9 cellular contexts compared by ENCODE assay signal in the genomic region with DNA sequence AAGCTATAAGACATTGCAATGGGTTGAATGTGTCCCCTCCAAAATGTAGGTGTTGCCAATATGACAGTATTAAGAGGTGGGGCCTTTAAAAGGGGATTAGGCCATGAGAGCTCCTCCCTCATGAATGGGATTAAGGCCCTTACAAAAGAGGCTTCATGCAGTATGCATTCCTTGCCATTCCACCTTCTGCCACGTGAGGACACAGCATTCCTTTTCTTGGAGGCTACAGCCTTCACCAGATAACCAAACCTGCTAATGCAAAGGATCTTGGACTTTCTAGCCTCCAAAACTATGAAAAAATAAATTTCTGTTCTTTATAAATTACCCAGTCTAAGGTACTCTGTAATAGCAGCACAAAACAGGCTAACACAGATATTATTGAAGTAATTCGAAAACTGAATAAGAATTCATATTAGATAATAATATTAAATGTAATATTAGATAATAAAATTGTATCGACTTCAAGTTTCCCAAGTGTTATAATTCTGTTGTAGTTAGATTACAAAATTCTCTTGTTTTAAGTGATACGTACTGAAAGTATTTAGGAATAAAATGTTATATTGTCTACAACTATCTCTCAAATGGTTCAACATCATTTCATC. TPM values are rescaled to one million over a fixed set of nuclear protein-coding genes. Genes with fewer than 3 reads are reported as not detected.
DNase-seq lines count a peak whose midpoint lies in the region; ATAC-seq and TF ChIP-seq lines count a peak whose summit lies in the region.
"Had no signal": no experiment of that assay in that cellular context is flagged by ENCODE, and none has a peak within 500 bp of the region (broad histone marks: within the 10 kb centered on the region; RNA-seq: fewer than 3 reads in every experiment).

No MANE protein-coding gene starts in this region.

- H3K18ac ChIP-seq in H9 (ENCODE audit: insufficient read length, low read depth, low read length): no peak overlapping the region

- H3K27ac ChIP-seq in 22Rv1: peak overlapping the region; percentile 20; the same call in 1 of the 2 replicates
- H3K27ac ChIP-seq in H9 (ENCODE audit: insufficient read length, low read depth, low read length): no peak overlapping the region

- no peak overlapping the region for H3K14ac ChIP-seq in H9 (ENCODE audit: insufficient read depth, low read length)

- H3K4me2 ChIP-seq in H9 (ENCODE audit: insufficient read depth, insufficient read length, low read length): no peak overlapping the region

- H3K27me3 ChIP-seq in H9 (ENCODE audit: insufficient read depth, low read length): no peaks in the 10 kb centered on the region

- H3K4ac ChIP-seq in H9 (ENCODE audit: low read depth, low read length): no peak overlapping the region

- no peaks in the 10 kb centered on the region for H3K9me3 Mint-ChIP-seq in H9

- H4K8ac ChIP-seq in H9 (replicated peaks; ENCODE audit: insufficient read length, low read depth, low read length): no peak overlapping the region

- no peak overlapping the region for H3K27ac Mint-ChIP-seq in H9

- no peak overlapping the region for H3K9ac ChIP-seq in H9 (ENCODE audit: extremely low read depth, insufficient read length, low read length)

- no peaks in the 10 kb centered on the region for H4K20me1 ChIP-seq in H9 (ENCODE audit: control insufficient read depth, insufficient read depth, insufficient read length)

- no peak overlapping the region for H3T11ph ChIP-seq in H9 (ENCODE audit: low read length)

- no peaks in the 10 kb centered on the region for H3K27me3 Mint-ChIP-seq in H9 (ENCODE audit: low read depth)

- no peak overlapping the region for H2BK12ac ChIP-seq in H9 (ENCODE audit: insufficient read length, low read depth, low read length)

- H2AFZ ChIP-seq in H9 (ENCODE audit: low read length): no peak overlapping the region

- H2BK20ac ChIP-seq in H9 (ENCODE audit: low read depth, low read length, poor library complexity, severe bottlenecking): no peak overlapping the region

- peaks cover 9 to 10% of the 10 kb centered on the region in 2 experiments for H3K4me1 Mint-ChIP-seq in H9

- no peak for ATAC-seq in GM18517 (IDR thresholded peaks at IDR 0.05; ENCODE audit: unreplicated experiment)
- no peak for ATAC-seq in HG03521 (IDR thresholded peaks at IDR 0.05; ENCODE audit: unreplicated experiment)

- TF ChIP-seq CTCF in 22Rv1 (IDR thresholded peaks at IDR 0.05) (peak; percentile 77), H9 (conservative IDR thresholded peaks at IDR 0.05) (peak; percentile 73), foreskin fibroblast (IDR thresholded peaks at IDR 0.05; ENCODE audit: low read depth, low read length) (peak; percentile 63)

- H3K4me3 Mint-ChIP-seq in H9: no peak overlapping the region

- H2BK15ac ChIP-seq in H9 (ENCODE audit: low read depth, low read length): no peak overlapping the region

- H4K91ac ChIP-seq in H9 (ENCODE audit: insufficient read length, low read depth, low read length): no peak overlapping the region

- DNase-seq in H9: peak; percentile 76
- peak; percentile 27 for DNase-seq in SHP77 treated with DMSO at 0.1 percent for 48 hours (lab: John Stamatoyannopoulos, UW)
- DNase-seq in foreskin fibroblast: peak; percentile 51 to 71
- DNase-seq in midbrain (lab: John Stamatoyannopoulos, UW): no peak
- no peak for DNase-seq in HuH-7 (ENCODE audit: low spot score)
- DNase-seq: DMS79 treated with DMSO at 0.1 percent for 48 hours had no signal

- no peaks in the 10 kb centered on the region for H3K36me3 Mint-ChIP-seq in H9 (ENCODE audit: insufficient read depth in 1 of 3, low read depth in 3 of 3)

- H4K5ac ChIP-seq in H9 (ENCODE audit: insufficient read length, low read depth, low read length): no peak overlapping the region

- no peak overlapping the region for H3K56ac ChIP-seq in H9 (ENCODE audit: insufficient read length, low read depth, low read length)

- H3K4me3 ChIP-seq in foreskin fibroblast (ENCODE audit: low read depth in 1 of 2, low read length in 2 of 2): no peak overlapping the region

- no CpG with 5 or more reads among the region's 4 CpGs for WGBS in H9 (ENCODE audit: extremely low coverage, insufficient read length, low lambda C conversion rate)

- no peak overlapping the region for H2AK5ac ChIP-seq in H9 (ENCODE audit: insufficient read length, low read length)

- no peaks in the 10 kb centered on the region for H3K79me2 ChIP-seq in H9 (ENCODE audit: insufficient read depth, low read length)

- H3K9me3 ChIP-seq in H9 (ENCODE audit: control insufficient read depth, low read depth, low read length): no peaks in the 10 kb centered on the region

- no peaks in the 10 kb centered on the region for H3K79me1 ChIP-seq in H9 (ENCODE audit: insufficient read depth, low read depth, low read length, poor library complexity, severe bottlenecking)

- H2BK120ac ChIP-seq in H9 (ENCODE audit: low read depth, low read length, poor library complexity, severe bottlenecking): no peak overlapping the region

- no peak overlapping the region for H2BK5ac ChIP-seq in H9 (ENCODE audit: insufficient read length, low read length)

- no peaks in the 10 kb centered on the region for H3K4me1 ChIP-seq in H9 (ENCODE audit: insufficient read depth, low read length)

- H3K23ac ChIP-seq in H9 (ENCODE audit: insufficient read length, low read depth, low read length): no peak overlapping the region

- H3K23me2 ChIP-seq in H9 (ENCODE audit: insufficient read length, low read depth, low read length, poor library complexity, severe bottlenecking): no peaks in the 10 kb centered on the region

RNA-seq across cellular contexts. Expression of gene ATP8B4, which starts 29.4 kb away (rescaled TPM):
- total RNA-seq in H9 (2021): 0.52 and 0.61 TPM in 2 replicates

RNA-seq across cellular contexts. Expression of gene SLC27A2, which starts 33.5 kb away (rescaled TPM):
- 6.2 and 7.0 TPM in 2 replicates for total RNA-seq in H9 (2021)

Comparison
In these comparisons a context has a peak if more than half of its experiments do, and no peak if none do; other contexts are left out.
1. DNase-seq: peak in H9 (single experiment), SHP77 treated with DMSO at 0.1 percent for 48 hours (single experiment) and foreskin fibroblast (2 of 2); none in midbrain (single experiment) and HuH-7 (single experiment).
2. Peak in every context shown above with its lines, with median percentiles within 50 percentile points of each other: CTCF ChIP-seq.